In genomic region chr22:44667276-44667675, GRCh38 we compare ENCODE assay signal across 9 cellular contexts. TPM values are rescaled to one million over a fixed set of nuclear protein-coding genes. Genes with fewer than 3 reads are reported as not detected.
DNase-seq lines count a peak whose midpoint lies in the region; ATAC-seq and TF ChIP-seq lines count a peak whose summit lies in the region.
"Had no signal": no experiment of that assay in that cellular context is flagged by ENCODE, and none has a peak within 500 bp of the region (broad histone marks: within the 10 kb centered on the region; RNA-seq: fewer than 3 reads in every experiment).

No MANE protein-coding gene starts in this region.

- DNase-seq in CD4-positive, alpha-beta T cell, result no peak
- DNase-seq in effector memory CD8-positive, alpha-beta T cell, result no peak
- DNase-seq in osteoblast (ENCODE audit: insufficient read length, low spot score, missing footprints) (peak; percentile 21), omental fat pad (ENCODE audit: low spot score) (no peak), SKM-1 treated with dmso at 0.1 percent for 144 hours (lab: John Stamatoyannopoulos, UW; ENCODE audit: unreplicated experiment) (no peak), D341Med (ENCODE audit: low spot score) (no peak)
- DNase-seq: tibial artery had no signal

- H3K36me3 Mint-ChIP-seq in CD4-positive, alpha-beta T cell (ENCODE audit: low read depth), result no peaks in the 10 kb centered on the region
- H3K36me3 Mint-ChIP-seq in effector memory CD8-positive, alpha-beta T cell (ENCODE audit: insufficient read depth), result peaks cover 43% of the 10 kb centered on the region

- no peaks in the 10 kb centered on the region for H3K9me3 ChIP-seq in CD4-positive, alpha-beta T cell (ENCODE audit: control insufficient read depth, low read length)
- H3K9me3 ChIP-seq in HEK293 (ENCODE audit: control insufficient read depth, insufficient read depth, low read depth, low read length), result no peaks in the 10 kb centered on the region
- H3K9me3 ChIP-seq in osteoblast (ENCODE audit: low read depth, low read length), result no peaks in the 10 kb centered on the region
- H3K9me3 ChIP-seq: tibial artery had no signal

- H3K36me3 ChIP-seq in HEK293 (ENCODE audit: control insufficient read depth in 2 of 2, insufficient read depth in 1 of 2, low read length in 2 of 2), result no peaks in the 10 kb centered on the region
- H3K36me3 ChIP-seq in osteoblast (ENCODE audit: insufficient read depth, low read length), result no peaks in the 10 kb centered on the region
- H3K36me3 ChIP-seq: tibial artery had no signal

- H3K79me2 ChIP-seq in osteoblast (ENCODE audit: insufficient read depth, low read length), result no peaks in the 10 kb centered on the region

- H3K27me3 Mint-ChIP-seq in CD4-positive, alpha-beta T cell, result no peaks in the 10 kb centered on the region
- no peaks in the 10 kb centered on the region for H3K27me3 Mint-ChIP-seq in effector memory CD8-positive, alpha-beta T cell

- no peaks in the 10 kb centered on the region for H4K20me1 ChIP-seq in osteoblast (ENCODE audit: insufficient read depth, low read length)

- H3K4me3 ChIP-seq in HEK293 (ENCODE audit: low read depth, low read length) (no peak overlapping the region), osteoblast (ENCODE audit: insufficient read depth, low read length) (no peak overlapping the region)

- H3K4me3 Mint-ChIP-seq in CD4-positive, alpha-beta T cell, result peak overlapping the region; percentile 85
- H3K4me3 Mint-ChIP-seq in effector memory CD8-positive, alpha-beta T cell, result peak overlapping the region; percentile 70 to 74

- peak overlapping the region; percentile 83 for H3K27ac ChIP-seq in CD4-positive, alpha-beta T cell (ENCODE audit: low read depth, low read length)
- no peak overlapping the region for H3K27ac ChIP-seq in HEK293 (ENCODE audit: extremely low read depth, low read depth, low read length)
- H3K27ac ChIP-seq in osteoblast (ENCODE audit: low read depth, low read length), result no peak overlapping the region

- H3K4me1 ChIP-seq in HEK293 (ENCODE audit: control insufficient read depth, insufficient read depth, low read length) (no peaks in the 10 kb centered on the region), osteoblast (ENCODE audit: insufficient read depth, low read length) (no peaks in the 10 kb centered on the region)

- H3K4me1 Mint-ChIP-seq in CD4-positive, alpha-beta T cell (ENCODE audit: low read depth), result peaks cover 73% of the 10 kb centered on the region
- H3K4me1 Mint-ChIP-seq in effector memory CD8-positive, alpha-beta T cell (ENCODE audit: low read depth in 2 of 2), result peaks cover 66 to 75% of the 10 kb centered on the region in 2 donors

- no peak for ATAC-seq in CD4-positive, alpha-beta T cell (ENCODE audit: poor library complexity)
- ATAC-seq in effector memory CD8-positive, alpha-beta T cell (replicated peaks), result no peak
- ATAC-seq in omental fat pad (ENCODE audit: low FRiP score), result no peak
- no peak for ATAC-seq in HG03457 (IDR thresholded peaks at IDR 0.05; ENCODE audit: unreplicated experiment)

- POLR2A ChIA-PET in CD4-positive, alpha-beta T cell (lab: Charles Lee), result interaction anchor here (0.8 to 1.0 kb wide), 2 partner anchors 13 to 15 kb away, joined by 3 read pairs; no protein-coding TSS in a partner anchor
- POLR2A ChIA-PET in HEK293 (lab: Yijun Ruan, JAX), result no interaction called here

- intact Hi-C loops in CD4-positive, alpha-beta T cell (cut with DNase I, micrococcal nuclease), result loop anchor here in 1 of 2 experiments (5.0 to 10.0 kb wide), 2 partner anchors 170 to 482 kb away; partner anchors contain the start of genes PARVG and RTL6

- peak overlapping the region; percentile 88 for H3K27ac Mint-ChIP-seq in CD4-positive, alpha-beta T cell
- peak overlapping the region; percentile 83 to 91 for H3K27ac Mint-ChIP-seq in effector memory CD8-positive, alpha-beta T cell

- no peak for TF ChIP-seq CTCF in CD4-positive, alpha-beta T cell (IDR thresholded peaks at IDR 0.05)
- no peak for TF ChIP-seq CTCF in HEK293 (tag by site-specific recombination; IDR thresholded peaks at IDR 0.05)
- no peak for TF ChIP-seq CTCF in osteoblast (IDR thresholded peaks at IDR 0.05; ENCODE audit: extremely low read depth, low read depth, low read length)
- no peak for TF ChIP-seq CTCF in omental fat pad (IDR thresholded peaks at IDR 0.05)

- no peak overlapping the region for H2AFZ ChIP-seq in osteoblast (ENCODE audit: low read length)

- H3K9me3 Mint-ChIP-seq in CD4-positive, alpha-beta T cell, result no peaks in the 10 kb centered on the region
- no peaks in the 10 kb centered on the region for H3K9me3 Mint-ChIP-seq in effector memory CD8-positive, alpha-beta T cell

- CTCF ChIA-PET in CD4-positive, alpha-beta T cell (lab: Charles Lee), result interaction anchor here (4.0 kb wide), 1 partner anchor 17 kb away, joined by 22 read pairs; no protein-coding TSS in a partner anchor
- CTCF ChIA-PET in HEK293 (lab: Yijun Ruan, JAX), result interaction anchor here (0.6 to 2.2 kb wide), 2 partner anchors 18 to 39 kb away, joined by 4 to 7 read pairs; no protein-coding TSS in a partner anchor

- no peak overlapping the region for H3K4me2 ChIP-seq in osteoblast (ENCODE audit: insufficient read depth, low read length)

- no peaks in the 10 kb centered on the region for H3K27me3 ChIP-seq in CD4-positive, alpha-beta T cell (ENCODE audit: control insufficient read depth, insufficient read depth, low read length)
- H3K27me3 ChIP-seq in osteoblast (ENCODE audit: insufficient read depth, low read length), result peaks cover 43% of the 10 kb centered on the region

TF ChIP-seq in HEK293, 187 proteins besides CTCF, POLR2A, EP300 and RAD21:
- peak; percentile 30; the same call in 1 of the 2 replicates for TF ChIP-seq ZNF335 (tag by site-specific recombination; conservative IDR thresholded peaks at IDR 0.05)
- TF ChIP-seq, protein P1, sequence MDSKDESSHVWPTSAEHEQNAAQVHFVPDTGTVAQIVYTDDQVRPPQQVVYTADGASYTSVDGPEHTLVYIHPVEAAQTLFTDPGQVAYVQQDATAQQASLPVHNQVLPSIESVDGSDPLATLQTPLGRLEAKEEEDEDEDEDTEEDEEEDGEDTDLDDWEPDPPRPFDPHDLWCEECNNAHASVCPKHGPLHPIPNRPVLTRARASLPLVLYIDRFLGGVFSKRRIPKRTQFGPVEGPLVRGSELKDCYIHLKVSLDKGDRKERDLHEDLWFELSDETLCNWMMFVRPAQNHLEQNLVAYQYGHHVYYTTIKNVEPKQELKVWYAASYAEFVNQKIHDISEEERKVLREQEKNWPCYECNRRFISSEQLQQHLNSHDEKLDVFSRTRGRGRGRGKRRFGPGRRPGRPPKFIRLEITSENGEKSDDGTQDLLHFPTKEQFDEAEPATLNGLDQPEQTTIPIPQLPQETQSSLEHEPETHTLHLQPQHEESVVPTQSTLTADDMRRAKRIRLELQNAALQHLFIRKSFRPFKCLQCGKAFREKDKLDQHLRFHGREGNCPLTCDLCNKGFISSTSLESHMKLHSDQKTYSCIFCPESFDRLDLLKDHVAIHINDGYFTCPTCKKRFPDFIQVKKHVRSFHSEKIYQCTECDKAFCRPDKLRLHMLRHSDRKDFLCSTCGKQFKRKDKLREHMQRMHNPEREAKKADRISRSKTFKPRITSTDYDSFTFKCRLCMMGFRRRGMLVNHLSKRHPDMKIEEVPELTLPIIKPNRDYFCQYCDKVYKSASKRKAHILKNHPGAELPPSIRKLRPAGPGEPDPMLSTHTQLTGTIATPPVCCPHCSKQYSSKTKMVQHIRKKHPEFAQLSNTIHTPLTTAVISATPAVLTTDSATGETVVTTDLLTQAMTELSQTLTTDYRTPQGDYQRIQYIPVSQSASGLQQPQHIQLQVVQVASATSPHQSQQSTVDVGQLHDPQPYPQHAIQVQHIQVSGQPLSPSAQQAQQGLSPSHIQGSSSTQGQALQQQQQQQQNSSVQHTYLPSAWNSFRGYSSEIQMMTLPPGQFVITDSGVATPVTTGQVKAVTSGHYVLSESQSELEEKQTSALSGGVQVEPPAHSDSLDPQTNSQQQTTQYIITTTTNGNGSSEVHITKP (tag by site-specific recombination; IDR thresholded peaks at IDR 0.05), result peak; percentile 81
- TF ChIP-seq ZNF362 (tag by site-specific recombination; IDR thresholded peaks at IDR 0.05), result no peak

RNA-seq across cellular contexts. Expression of gene PRR5, which starts 34.7 kb away (rescaled TPM):
- total RNA-seq in CD4-positive, alpha-beta T cell, result 10 to 100 TPM; 29.0 to 31.6 TPM
- total RNA-seq in osteoblast (13.0 and 14.8 TPM in 2 replicates), omental fat pad (10 to 100 TPM; 22.2 to 51.5 (median 31.6) TPM)
